In genomic region chr2:85188852-85189251, GRCh38 we compare ENCODE assay signal across 24 cellular contexts. TPM values are rescaled to one million over a fixed set of nuclear protein-coding genes. Genes with fewer than 3 reads are reported as not detected.
A peak's percentile ranks its signal among the peaks of the same experiment; 100 is the strongest.
DNase-seq lines count a peak whose midpoint lies in the region; ATAC-seq, FAIRE-seq and TF ChIP-seq lines count a peak whose summit lies in the region.
"Had no signal": no experiment of that assay in that cellular context is flagged by ENCODE, and none has a peak within 500 bp of the region (broad histone marks: within the 10 kb centered on the region; RNA-seq: fewer than 3 reads in every experiment).

No MANE protein-coding gene starts in this region.

- H3K27me3 ChIP-seq in GM23248 (replicated peaks; ENCODE audit: insufficient read depth) (no peaks in the 10 kb centered on the region), astrocyte (ENCODE audit: insufficient read depth, low read length) (no peaks in the 10 kb centered on the region)
- H3K27me3 ChIP-seq: pancreas, tibial artery had no signal

- H3K9me3 Mint-ChIP-seq in astrocyte (ENCODE audit: unreplicated experiment) (no peaks in the 10 kb centered on the region), neural crest cell (no peaks in the 10 kb centered on the region)
- H3K9me3 Mint-ChIP-seq: immature natural killer cell had no signal

- H3K9me3 ChIP-seq in GM23248 (ENCODE audit: low read depth) = no peaks in the 10 kb centered on the region
- H3K9me3 ChIP-seq in astrocyte (ENCODE audit: insufficient read depth, low read depth, low read length) = no peaks in the 10 kb centered on the region
- H3K9me3 ChIP-seq: Caco-2, pancreas, tibial artery had no signal

- no peak for ATAC-seq in GM21717 (IDR thresholded peaks at IDR 0.05; ENCODE audit: unreplicated experiment)
- ATAC-seq: pancreas had no signal

- H3K4me1 ChIP-seq in GM23248 (ENCODE audit: insufficient read depth) (peaks cover 16% of the 10 kb centered on the region), astrocyte (ENCODE audit: insufficient read depth, low read length) (no peaks in the 10 kb centered on the region)
- H3K4me1 ChIP-seq: pancreas had no signal

- peaks cover 12% of the 10 kb centered on the region; the same call in 1 of the 2 replicates for H3F3A ChIP-seq in GM23248 (ENCODE audit: insufficient read depth)

- peaks cover 5% of the 10 kb centered on the region for H3K36me3 Mint-ChIP-seq in astrocyte (ENCODE audit: low read depth, unreplicated experiment)
- peaks cover 5% of the 10 kb centered on the region for H3K36me3 Mint-ChIP-seq in neural crest cell (ENCODE audit: low read depth)
- H3K36me3 Mint-ChIP-seq: immature natural killer cell had no signal

- no peak for TF ChIP-seq CTCF in astrocyte (IDR thresholded peaks at IDR 0.05; ENCODE audit: insufficient read depth, low read depth, low read length)
- TF ChIP-seq CTCF in neural crest cell (conservative IDR thresholded peaks at IDR 0.05) = no peak

- H3K4me2 ChIP-seq in GM23248 (ENCODE audit: unreplicated experiment) (peak overlapping the region; percentile 1), astrocyte (ENCODE audit: low read length) (peak overlapping the region; percentile 6)

- H3K27ac ChIP-seq in GM23248 (no peak overlapping the region), astrocyte (ENCODE audit: low read depth, low read length) (no peak overlapping the region)
- H3K27ac ChIP-seq: pancreas, tibial artery had no signal

- intact Hi-C loops in head of caudate nucleus (cut with DNase I) = no loop called here

- no peaks in the 10 kb centered on the region for H4K20me1 ChIP-seq in GM23248 (ENCODE audit: insufficient read depth)
- peaks cover 50% of the 10 kb centered on the region for H4K20me1 ChIP-seq in astrocyte (ENCODE audit: insufficient read depth, low read length)

- no peaks in the 10 kb centered on the region for H3K9me2 ChIP-seq in GM23248 (ENCODE audit: insufficient read depth)

- peaks cover 27% of the 10 kb centered on the region for H3K4me1 Mint-ChIP-seq in astrocyte (ENCODE audit: low read depth, unreplicated experiment)
- peaks cover 56% of the 10 kb centered on the region for H3K4me1 Mint-ChIP-seq in neural crest cell

- no peaks in the 10 kb centered on the region for H3K27me3 Mint-ChIP-seq in astrocyte (ENCODE audit: low read depth, unreplicated experiment)
- H3K27me3 Mint-ChIP-seq in neural crest cell (ENCODE audit: low read depth) = no peaks in the 10 kb centered on the region

- DNase-seq in AG08395 (ENCODE audit: low spot score) (peak; percentile 17), GM23248 (peak; percentile 19), astrocyte (ENCODE audit: low read depth) (peak; percentile 27), neural crest cell (ENCODE audit: low read depth, low spot score) (no peak), SKM-1 (lab: John Stamatoyannopoulos, UW; ENCODE audit: unreplicated experiment) (no peak), head of caudate nucleus (no peak)
- DNase-seq: activated CD4-positive, alpha-beta T cell treated with anti-CD3 and anti-CD28 coated beads, Interleukin-2, amount 50 U/mL, for 48 hours; activated naive CD4-positive, alpha-beta T cell treated with anti-CD3 and anti-CD28 coated beads, Interleukin-2, amount 50 U/mL, for 16 hours; activated T-cell treated with anti-CD3 and anti-CD28 coated beads, Interleukin-2, amount 50 U/mL, for 1 hour; aorta; effector CD8-positive, alpha-beta T cell; glutamatergic neuron; immature natural killer cell; NCI-H1436 treated with DMSO at 0.1 percent for 48 hours; NCI-H446 treated with DMSO at 0.1 percent for 48 hours; pancreas; Right ventricle myocardium superior; stimulated activated CD4-positive, alpha-beta T cell treated with anti-CD3 and anti-CD28 coated beads, Interleukin-1b, Interleukin-23, amount 100 ng/mL, for 48 hours; stimulated activated naive CD4-positive, alpha-beta T cell treated with Interleukin-2 at 50 U/mL for 16 hours; tibial artery had no signal

- no peaks in the 10 kb centered on the region for H3K79me2 ChIP-seq in GM23248 (ENCODE audit: insufficient read depth)
- H3K79me2 ChIP-seq in astrocyte (ENCODE audit: insufficient read depth, low read length) = no peaks in the 10 kb centered on the region

- H3K27ac Mint-ChIP-seq in astrocyte (ENCODE audit: unreplicated experiment) (no peak overlapping the region), neural crest cell (ENCODE audit: unreplicated experiment) (peak overlapping the region; percentile 98)
- H3K27ac Mint-ChIP-seq: immature natural killer cell had no signal

- no peak overlapping the region for H3K4me3 Mint-ChIP-seq in astrocyte (ENCODE audit: unreplicated experiment)
- peak overlapping the region; percentile 85 for H3K4me3 Mint-ChIP-seq in neural crest cell
- H3K4me3 Mint-ChIP-seq: immature natural killer cell had no signal

- H3K9ac ChIP-seq in GM23248 (no peak overlapping the region), astrocyte (ENCODE audit: low read length) (no peak overlapping the region)

- FAIRE-seq in astrocyte (lab: Jason Lieb, UNC) = no peak
- FAIRE-seq: GM19239, pancreas had no signal

- no peak overlapping the region for H2AFZ ChIP-seq in GM23248
- no peak overlapping the region for H2AFZ ChIP-seq in astrocyte (ENCODE audit: low read depth, low read length)

- WGBS in GM23248 (ENCODE audit: low coverage in 1 of 2, low lambda C conversion rate in 2 of 2, missing lambda C conversion rate in 2 of 2), 2 experiments = 7% methylated on average over 5 of the region's 5 CpGs

- in situ Hi-C loops in GM23248 (cut with MboI) = no loop called here

- H3K4me3 ChIP-seq in GM23248 (no peak overlapping the region), astrocyte (ENCODE audit: insufficient read depth, low read depth, low read length) (no peak overlapping the region)
- H3K4me3 ChIP-seq: pancreas, tibial artery had no signal

- H3K36me3 ChIP-seq in GM23248 (ENCODE audit: low read depth) (no peaks in the 10 kb centered on the region), astrocyte (ENCODE audit: insufficient read depth, low read length) (no peaks in the 10 kb centered on the region)
- H3K36me3 ChIP-seq: pancreas had no signal

RNA-seq across cellular contexts. Expression of gene TCF7L1, which starts 55.7 kb away (rescaled TPM):
- 0.38 and 0.65 TPM in 2 replicates for total RNA-seq in GM23248 (2014; rRNA removed; shearing (Covaris generic))
- 1.8 and 1.9 TPM in 2 replicates for polyA plus RNA-seq in GM23248 (2016; fragmentation: Nextera tagmentation; extraction: Ambion mirVana)
- total RNA-seq in astrocyte (27.2 and 30.8 TPM in 2 replicates), neural crest cell (40.3 and 41.8 TPM in 2 replicates)
- total RNA-seq: T-helper 1 cell treated with Interleukin-12 subunit alpha and Interleukin-12 subunit beta and Interleukin-4 antibody, amounts not matched to agents 30 ng/mL and 1 ng/mL, for 36 hours had no signal

Comparison
In these comparisons a context has a peak if more than half of its experiments do, and no peak if none do; other contexts are left out.
1. DNase-seq: peak in AG08395 (single experiment), GM23248 (single experiment) and astrocyte (single experiment); none in neural crest cell (single experiment), SKM-1 (single experiment) and head of caudate nucleus (0 of 42).
2. RNA of gene TCF7L1, which starts 55.7 kb away (total RNA-seq): 40.3 to 41.8 TPM in neural crest cell and 27.2 to 30.8 TPM in astrocyte; 0.38 to 0.65 TPM in GM23248; every median in the first group is over 10 times any median in the second.